9 cellular contexts compared by ENCODE assay signal in the genomic region with DNA sequence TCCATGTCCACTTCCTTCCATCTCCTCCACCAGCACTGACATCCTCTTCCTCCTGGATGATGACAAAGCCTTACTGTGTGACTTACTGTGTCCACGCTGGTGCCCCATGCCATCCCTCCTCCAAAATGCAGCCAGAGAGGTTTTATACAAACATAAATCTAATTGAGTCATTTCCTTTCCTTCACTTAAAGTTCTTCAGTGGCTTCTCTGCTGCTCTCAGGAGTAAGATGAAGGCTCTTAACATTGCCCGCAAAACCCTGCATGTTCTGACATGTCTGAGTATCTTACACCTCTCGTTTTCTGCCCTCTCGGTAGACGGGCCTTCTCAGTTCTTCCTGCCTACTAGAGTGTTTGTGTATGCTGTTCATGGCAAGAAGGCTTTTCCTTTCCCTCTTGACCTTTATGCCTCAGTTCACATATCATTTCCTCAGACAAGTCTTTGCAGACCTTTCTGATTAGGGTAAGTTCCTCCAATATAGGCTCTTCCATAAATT.
DNase-seq lines count a peak whose midpoint lies in the region; ATAC-seq and TF ChIP-seq lines count a peak whose summit lies in the region.
"Had no signal": no experiment of that assay in that cellular context is flagged by ENCODE, and none has a peak within 500 bp of the region (broad histone marks: within the 10 kb centered on the region; RNA-seq: fewer than 3 reads in every experiment).

No MANE protein-coding gene starts in this region.

- peaks cover 15% of the 10 kb centered on the region for H3K4me1 ChIP-seq in osteoblast (ENCODE audit: insufficient read depth, low read length)

- H3K27me3 Mint-ChIP-seq in activated CD8-positive, alpha-beta T cell treated with anti-CD3 and anti-CD28 coated beads for 36 hours = peaks cover 3% of the 10 kb centered on the region
- no peaks in the 10 kb centered on the region for H3K27me3 Mint-ChIP-seq in activated CD8-positive, alpha-beta T cell treated with anti-CD3 and anti-CD28 coated beads, Interleukin-2, amount 10 ng/mL, durations not matched to agents 7 days and 5 days (ENCODE audit: low read depth)

- TF ChIP-seq CTCF in activated CD8-positive, alpha-beta T cell treated with anti-CD3 and anti-CD28 coated beads for 36 hours (IDR thresholded peaks at IDR 0.05) = no peak
- TF ChIP-seq CTCF in osteoblast (IDR thresholded peaks at IDR 0.05; ENCODE audit: extremely low read depth, low read depth, low read length) = no peak

- no peaks in the 10 kb centered on the region for H3K9me3 Mint-ChIP-seq in activated CD8-positive, alpha-beta T cell treated with anti-CD3 and anti-CD28 coated beads for 36 hours
- H3K9me3 Mint-ChIP-seq in activated CD8-positive, alpha-beta T cell treated with anti-CD3 and anti-CD28 coated beads, Interleukin-2, amount 10 ng/mL, durations not matched to agents 7 days and 5 days (ENCODE audit: insufficient read depth) = no peaks in the 10 kb centered on the region

- intact Hi-C loops in activated CD8-positive, alpha-beta T cell treated with anti-CD3 and anti-CD28 coated beads for 36 hours (cut with micrococcal nuclease) = no loop called here

- H3K27ac ChIP-seq in osteoblast (ENCODE audit: low read depth, low read length) = peak overlapping the region; percentile 64

- no peaks in the 10 kb centered on the region for H4K20me1 ChIP-seq in osteoblast (ENCODE audit: insufficient read depth, low read length)

- no peaks in the 10 kb centered on the region for H3K9me3 ChIP-seq in osteoblast (ENCODE audit: low read depth, low read length)

- H3K4me2 ChIP-seq in osteoblast (ENCODE audit: insufficient read depth, low read length) = peak overlapping the region; percentile 46

- peak overlapping the region; percentile 59 for H3K27ac Mint-ChIP-seq in activated CD8-positive, alpha-beta T cell treated with anti-CD3 and anti-CD28 coated beads for 36 hours
- H3K27ac Mint-ChIP-seq in activated CD8-positive, alpha-beta T cell treated with anti-CD3 and anti-CD28 coated beads, Interleukin-2, amount 10 ng/mL, durations not matched to agents 7 days and 5 days = no peak overlapping the region

- no peaks in the 10 kb centered on the region for H3K79me2 ChIP-seq in osteoblast (ENCODE audit: insufficient read depth, low read length)

- H3K4me3 ChIP-seq in osteoblast (ENCODE audit: insufficient read depth, low read length) = no peak overlapping the region
- H3K4me3 ChIP-seq: K562 had no signal

- H3K36me3 ChIP-seq in osteoblast (ENCODE audit: insufficient read depth, low read length) = no peaks in the 10 kb centered on the region

- H3K27me3 ChIP-seq in osteoblast (ENCODE audit: insufficient read depth, low read length) = no peaks in the 10 kb centered on the region

- H2AFZ ChIP-seq in osteoblast (ENCODE audit: low read length) = peak overlapping the region; percentile 91

- CTCF ChIA-PET in activated CD8-positive, alpha-beta T cell treated with anti-CD3 and anti-CD28 coated beads for 36 hours (lab: Charles Lee) = no interaction called here
- CTCF ChIA-PET in activated CD8-positive, alpha-beta T cell treated with anti-CD3 and anti-CD28 coated beads, Interleukin-2, amount 10 ng/mL, durations not matched to agents 7 days and 5 days (lab: Charles Lee) = no interaction called here

- no peak overlapping the region for H3K4me3 Mint-ChIP-seq in activated CD8-positive, alpha-beta T cell treated with anti-CD3 and anti-CD28 coated beads for 36 hours
- H3K4me3 Mint-ChIP-seq in activated CD8-positive, alpha-beta T cell treated with anti-CD3 and anti-CD28 coated beads, Interleukin-2, amount 10 ng/mL, durations not matched to agents 7 days and 5 days = no peak overlapping the region

- ATAC-seq in activated CD8-positive, alpha-beta T cell treated with anti-CD3 and anti-CD28 coated beads for 36 hours = peak; percentile 74
- ATAC-seq in activated CD8-positive, alpha-beta T cell treated with anti-CD3 and anti-CD28 coated beads, Interleukin-2, amount 10 ng/mL, durations not matched to agents 7 days and 5 days = no peak
- peak; percentile 43 for ATAC-seq in HG02678 (IDR thresholded peaks at IDR 0.05; ENCODE audit: unreplicated experiment)
- ATAC-seq: K562 had no signal

- H3K36me3 Mint-ChIP-seq in activated CD8-positive, alpha-beta T cell treated with anti-CD3 and anti-CD28 coated beads for 36 hours (ENCODE audit: low read depth) = no peaks in the 10 kb centered on the region
- H3K36me3 Mint-ChIP-seq in activated CD8-positive, alpha-beta T cell treated with anti-CD3 and anti-CD28 coated beads, Interleukin-2, amount 10 ng/mL, durations not matched to agents 7 days and 5 days (ENCODE audit: low read depth) = no peaks in the 10 kb centered on the region

- peaks cover 11% of the 10 kb centered on the region for H3K4me1 Mint-ChIP-seq in activated CD8-positive, alpha-beta T cell treated with anti-CD3 and anti-CD28 coated beads for 36 hours (ENCODE audit: low read depth)
- H3K4me1 Mint-ChIP-seq in activated CD8-positive, alpha-beta T cell treated with anti-CD3 and anti-CD28 coated beads, Interleukin-2, amount 10 ng/mL, durations not matched to agents 7 days and 5 days (ENCODE audit: low read depth) = peaks cover 5% of the 10 kb centered on the region

- POLR2A ChIA-PET in activated CD8-positive, alpha-beta T cell treated with anti-CD3 and anti-CD28 coated beads for 36 hours (lab: Charles Lee) = no interaction called here
- POLR2A ChIA-PET in activated CD8-positive, alpha-beta T cell treated with anti-CD3 and anti-CD28 coated beads, Interleukin-2, amount 10 ng/mL, durations not matched to agents 7 days and 5 days (lab: Charles Lee) = no interaction called here

- DNase-seq in activated CD8-positive, alpha-beta T cell treated with anti-CD3 and anti-CD28 coated beads for 36 hours = peak; percentile 7
- no peak for DNase-seq in activated CD8-positive, alpha-beta T cell treated with anti-CD3 and anti-CD28 coated beads, Interleukin-2, amount 10 ng/mL, durations not matched to agents 7 days and 5 days
- DNase-seq in NCI-H187 treated with DMSO at 0.1 percent for 48 hours (lab: John Stamatoyannopoulos, UW) (peak; percentile 24), osteoblast (ENCODE audit: insufficient read length, low spot score, missing footprints) (peak; percentile 85), epidermal melanocyte (ENCODE audit: insufficient read length, low spot score) (no peak), foreskin melanocyte (no peak), OCI-M1 (lab: John Stamatoyannopoulos, UW) (no peak)

Comparison
In these comparisons a context has a peak if more than half of its experiments do, and no peak if none do; other contexts are left out.
1. DNase-seq: peak in activated CD8-positive, alpha-beta T cell treated with anti-CD3 and anti-CD28 coated beads for 36 hours (single experiment), NCI-H187 treated with DMSO at 0.1 percent for 48 hours (single experiment) and osteoblast (single experiment); none in activated CD8-positive, alpha-beta T cell treated with anti-CD3 and anti-CD28 coated beads, Interleukin-2, amount 10 ng/mL, durations not matched to agents 7 days and 5 days (single experiment), epidermal melanocyte (single experiment), foreskin melanocyte (single experiment) and OCI-M1 (single experiment).